Comparison of ENCODE assay signal across 8 cellular contexts in genomic region chr3:187678869-187679268, GRCh38. TPM values are rescaled to one million over a fixed set of nuclear protein-coding genes. Genes with fewer than 3 reads are reported as not detected.
DNase-seq lines count a peak whose midpoint lies in the region; ATAC-seq, FAIRE-seq and TF ChIP-seq lines count a peak whose summit lies in the region.

No MANE protein-coding gene starts in this region.

- H3K27ac ChIP-seq in CD4-positive, CD25-positive, alpha-beta regulatory T cell (ENCODE audit: insufficient read depth, low read length, poor library complexity, severe bottlenecking), result no peak overlapping the region
- H3K27ac ChIP-seq in left ventricle myocardium inferior (replicated peaks), result no peak overlapping the region

- no peak for ATAC-seq in CD4-positive, CD25-positive, alpha-beta regulatory T cell (ENCODE audit: low read depth in 2 of 2)
- ATAC-seq in activated naive CD8-positive, alpha-beta T cell treated with anti-CD3 and anti-CD28 coated beads, Interleukin-2, amount 10 ng/mL, durations not matched to agents 7 days and 5 days (ENCODE audit: low read depth), result peak; percentile 33
- ATAC-seq in GM18873 (IDR thresholded peaks at IDR 0.05; ENCODE audit: low FRiP score, unreplicated experiment) (no peak), HG03139 (IDR thresholded peaks at IDR 0.05; ENCODE audit: unreplicated experiment) (no peak)

- TF ChIP-seq POLR2A in H54 (IDR thresholded peaks at IDR 0.05; ENCODE audit: low read depth, low read length), result no peak

- no peaks in the 10 kb centered on the region for H3K4me1 ChIP-seq in CD4-positive, CD25-positive, alpha-beta regulatory T cell (ENCODE audit: control insufficient read depth, insufficient read depth, low read length, poor library complexity, severe bottlenecking)
- peaks cover 10% of the 10 kb centered on the region for H3K4me1 ChIP-seq in left ventricle myocardium inferior

- peaks cover 10% of the 10 kb centered on the region for H3K27me3 ChIP-seq in CD4-positive, CD25-positive, alpha-beta regulatory T cell (ENCODE audit: control insufficient read depth, insufficient read depth, low read length)
- H3K27me3 ChIP-seq in left ventricle myocardium inferior (ENCODE audit: low read depth), result peaks cover 43% of the 10 kb centered on the region

- H3K36me3 Mint-ChIP-seq in CD4-positive, CD25-positive, alpha-beta regulatory T cell, result no peaks in the 10 kb centered on the region
- H3K36me3 Mint-ChIP-seq in activated naive CD8-positive, alpha-beta T cell treated with anti-CD3 and anti-CD28 coated beads, Interleukin-2, amount 10 ng/mL, durations not matched to agents 7 days and 5 days, result no peaks in the 10 kb centered on the region

- FAIRE-seq in H54 (lab: Jason Lieb, UNC), result peak; percentile 94

- intact Hi-C loops in left ventricle myocardium inferior (cut with micrococcal nuclease), result loop anchor here (2.0 to 10.0 kb wide), 2 partner anchors 360 to 464 kb away; no protein-coding TSS in a partner anchor

- peak in 2 of 3 donors; percentile 10 to 49 for DNase-seq in CD4-positive, CD25-positive, alpha-beta regulatory T cell
- peak; percentile 36 for DNase-seq in H54 (ENCODE audit: insufficient read length, low spot score)
- DNase-seq in NCI-H510A treated with DMSO at 0.1 percent for 48 hours (lab: John Stamatoyannopoulos, UW), result peak; percentile 63
- peak; percentile 32 for DNase-seq in activated naive CD8-positive, alpha-beta T cell treated with anti-CD3 and anti-CD28 coated beads, Interleukin-2, amount 10 ng/mL, durations not matched to agents 7 days and 5 days
- no peak for DNase-seq in left ventricle myocardium inferior
- DNase-seq in retinal pigment epithelial cell (ENCODE audit: low read depth), result no peak

- no peak overlapping the region for H3K4me3 ChIP-seq in CD4-positive, CD25-positive, alpha-beta regulatory T cell (ENCODE audit: low read depth, low read length)
- H3K4me3 ChIP-seq in left ventricle myocardium inferior (no peak overlapping the region), retinal pigment epithelial cell (ENCODE audit: low read length) (no peak overlapping the region)

- no peak overlapping the region for H3K4me3 Mint-ChIP-seq in CD4-positive, CD25-positive, alpha-beta regulatory T cell
- H3K4me3 Mint-ChIP-seq in activated naive CD8-positive, alpha-beta T cell treated with anti-CD3 and anti-CD28 coated beads, Interleukin-2, amount 10 ng/mL, durations not matched to agents 7 days and 5 days, result no peak overlapping the region

- peaks cover 51% of the 10 kb centered on the region for H3K27me3 Mint-ChIP-seq in CD4-positive, CD25-positive, alpha-beta regulatory T cell
- peaks cover 35% of the 10 kb centered on the region for H3K27me3 Mint-ChIP-seq in activated naive CD8-positive, alpha-beta T cell treated with anti-CD3 and anti-CD28 coated beads, Interleukin-2, amount 10 ng/mL, durations not matched to agents 7 days and 5 days

- H3K36me3 ChIP-seq in CD4-positive, CD25-positive, alpha-beta regulatory T cell (ENCODE audit: control insufficient read depth, insufficient read depth, low read length), result no peaks in the 10 kb centered on the region
- no peaks in the 10 kb centered on the region for H3K36me3 ChIP-seq in left ventricle myocardium inferior

- H3K9me3 Mint-ChIP-seq in CD4-positive, CD25-positive, alpha-beta regulatory T cell, result peaks cover 0 to 3% (median 0%) of the 10 kb centered on the region in 7 donors
- no peaks in the 10 kb centered on the region for H3K9me3 Mint-ChIP-seq in activated naive CD8-positive, alpha-beta T cell treated with anti-CD3 and anti-CD28 coated beads, Interleukin-2, amount 10 ng/mL, durations not matched to agents 7 days and 5 days

- H3K4me1 Mint-ChIP-seq in CD4-positive, CD25-positive, alpha-beta regulatory T cell, result peaks cover 0 to 2% (median 0%) of the 10 kb centered on the region in 4 donors
- peaks cover 2% of the 10 kb centered on the region for H3K4me1 Mint-ChIP-seq in activated naive CD8-positive, alpha-beta T cell treated with anti-CD3 and anti-CD28 coated beads, Interleukin-2, amount 10 ng/mL, durations not matched to agents 7 days and 5 days

- peak overlapping the region in 1 of 3 donors; percentile 26 for H3K27ac Mint-ChIP-seq in CD4-positive, CD25-positive, alpha-beta regulatory T cell
- H3K27ac Mint-ChIP-seq in activated naive CD8-positive, alpha-beta T cell treated with anti-CD3 and anti-CD28 coated beads, Interleukin-2, amount 10 ng/mL, durations not matched to agents 7 days and 5 days, result no peak overlapping the region

- POLR2A ChIA-PET in activated naive CD8-positive, alpha-beta T cell treated with anti-CD3 and anti-CD28 coated beads, Interleukin-2, amount 10 ng/mL, durations not matched to agents 7 days and 5 days (lab: Charles Lee), result interaction anchor here (2.0 kb wide), 1 partner anchor 360 kb away, joined by 13 read pairs; no protein-coding TSS in a partner anchor

- TF ChIP-seq CTCF in left ventricle myocardium inferior (IDR thresholded peaks at IDR 0.05; ENCODE audit: borderline replicate concordance), result peak; percentile 71
- TF ChIP-seq CTCF in retinal pigment epithelial cell (conservative IDR thresholded peaks at IDR 0.05; ENCODE audit: low read depth, low read length), result peak; percentile 81

- H3K9me3 ChIP-seq in CD4-positive, CD25-positive, alpha-beta regulatory T cell (ENCODE audit: control insufficient read depth in 2 of 2, low read length in 2 of 2), result no peaks in the 10 kb centered on the region
- H3K9me3 ChIP-seq in left ventricle myocardium inferior (replicated peaks), result no peaks in the 10 kb centered on the region

RNA-seq across cellular contexts. Expression of gene SST, which starts 8.7 kb away (rescaled TPM):
- not detected for total RNA-seq in CD4-positive, CD25-positive, alpha-beta regulatory T cell
- polyA plus RNA-seq in CD4-positive, CD25-positive, alpha-beta regulatory T cell, result not detected
- total RNA-seq in activated naive CD8-positive, alpha-beta T cell treated with anti-CD3 and anti-CD28 coated beads, Interleukin-2, amount 10 ng/mL, durations not matched to agents 7 days and 5 days, result not detected
- not detected for total RNA-seq in left ventricle myocardium inferior

RNA-seq across cellular contexts. Expression of gene RTP2, which starts 23.5 kb away (rescaled TPM):
- not detected for total RNA-seq in CD4-positive, CD25-positive, alpha-beta regulatory T cell
- polyA plus RNA-seq in CD4-positive, CD25-positive, alpha-beta regulatory T cell, result not detected
- total RNA-seq in activated naive CD8-positive, alpha-beta T cell treated with anti-CD3 and anti-CD28 coated beads, Interleukin-2, amount 10 ng/mL, durations not matched to agents 7 days and 5 days, result not detected
- total RNA-seq in left ventricle myocardium inferior, result not detected

Comparison
In these comparisons a context has a peak if more than half of its experiments do, and no peak if none do; other contexts are left out.
1. DNase-seq: peak in CD4-positive, CD25-positive, alpha-beta regulatory T cell (2 of 3), H54 (single experiment), NCI-H510A treated with DMSO at 0.1 percent for 48 hours (single experiment) and activated naive CD8-positive, alpha-beta T cell treated with anti-CD3 and anti-CD28 coated beads, Interleukin-2, amount 10 ng/mL, durations not matched to agents 7 days and 5 days (single experiment); none in left ventricle myocardium inferior (single experiment) and retinal pigment epithelial cell (single experiment).